Comparison of ENCODE assay signal across 1 cellular context in the genomic region with DNA sequence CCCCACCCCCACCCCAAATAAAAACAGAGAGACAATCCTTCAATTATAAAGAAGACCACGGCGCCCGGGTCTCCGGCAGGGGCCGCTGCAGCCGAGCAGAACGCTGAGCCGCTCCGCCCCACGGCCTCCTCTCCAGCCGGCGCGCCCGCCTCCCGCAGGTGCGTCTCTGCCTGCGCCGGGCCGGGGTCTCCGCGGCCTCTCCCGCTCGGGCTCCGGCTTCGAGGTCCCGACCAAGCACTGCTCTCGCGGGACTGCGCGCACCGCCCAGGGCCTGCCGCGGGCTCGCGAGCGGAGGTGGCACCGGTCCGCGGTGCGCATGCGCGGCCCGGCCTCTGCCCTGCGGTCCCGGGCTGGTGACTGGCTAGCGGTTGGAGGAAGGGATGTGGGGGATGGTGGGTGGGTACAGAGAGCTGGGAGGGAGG.
A peak's percentile ranks its signal among the peaks of the same experiment; 100 is the strongest.
TF ChIP-seq lines count a peak whose summit lies in the region.

No MANE protein-coding gene starts in this region.

TF ChIP-seq in HepG2, 621 proteins besides CTCF, POLR2A, EP300 and RAD21 (continues in another document):
- peak; percentile 38; the same call in 1 of the 2 replicates for TF ChIP-seq RFXAP (CRISPR knock-in tag; IDR thresholded peaks at IDR 0.05; ENCODE audit: borderline replicate concordance)
- TF ChIP-seq HOXA9 (CRISPR knock-in tag; IDR thresholded peaks at IDR 0.05; ENCODE audit: borderline replicate concordance), result peak; percentile 59; the same call in 1 of the 2 replicates
- TF ChIP-seq PHF20 (CRISPR knock-in tag; IDR thresholded peaks at IDR 0.05), result peak; percentile 55
- no peak for TF ChIP-seq PRPF4 (IDR thresholded peaks at IDR 0.05; ENCODE audit: low read depth, low read length, poor library complexity, severe bottlenecking)
- TF ChIP-seq TMF1 (CRISPR knock-in tag; IDR thresholded peaks at IDR 0.05; ENCODE audit: low read depth), result no peak; the same call in 1 of the 2 replicates
- TF ChIP-seq, protein P1, sequence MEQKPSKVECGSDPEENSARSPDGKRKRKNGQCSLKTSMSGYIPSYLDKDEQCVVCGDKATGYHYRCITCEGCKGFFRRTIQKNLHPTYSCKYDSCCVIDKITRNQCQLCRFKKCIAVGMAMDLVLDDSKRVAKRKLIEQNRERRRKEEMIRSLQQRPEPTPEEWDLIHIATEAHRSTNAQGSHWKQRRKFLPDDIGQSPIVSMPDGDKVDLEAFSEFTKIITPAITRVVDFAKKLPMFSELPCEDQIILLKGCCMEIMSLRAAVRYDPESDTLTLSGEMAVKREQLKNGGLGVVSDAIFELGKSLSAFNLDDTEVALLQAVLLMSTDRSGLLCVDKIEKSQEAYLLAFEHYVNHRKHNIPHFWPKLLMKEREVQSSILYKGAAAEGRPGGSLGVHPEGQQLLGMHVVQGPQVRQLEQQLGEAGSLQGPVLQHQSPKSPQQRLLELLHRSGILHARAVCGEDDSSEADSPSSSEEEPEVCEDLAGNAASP (CRISPR knock-in tag; IDR thresholded peaks at IDR 0.05; ENCODE audit: borderline replicate concordance), result 0 out of 2 replicates have a peak, but pooled peaks have one; percentile 3
- TF ChIP-seq, protein P2, sequence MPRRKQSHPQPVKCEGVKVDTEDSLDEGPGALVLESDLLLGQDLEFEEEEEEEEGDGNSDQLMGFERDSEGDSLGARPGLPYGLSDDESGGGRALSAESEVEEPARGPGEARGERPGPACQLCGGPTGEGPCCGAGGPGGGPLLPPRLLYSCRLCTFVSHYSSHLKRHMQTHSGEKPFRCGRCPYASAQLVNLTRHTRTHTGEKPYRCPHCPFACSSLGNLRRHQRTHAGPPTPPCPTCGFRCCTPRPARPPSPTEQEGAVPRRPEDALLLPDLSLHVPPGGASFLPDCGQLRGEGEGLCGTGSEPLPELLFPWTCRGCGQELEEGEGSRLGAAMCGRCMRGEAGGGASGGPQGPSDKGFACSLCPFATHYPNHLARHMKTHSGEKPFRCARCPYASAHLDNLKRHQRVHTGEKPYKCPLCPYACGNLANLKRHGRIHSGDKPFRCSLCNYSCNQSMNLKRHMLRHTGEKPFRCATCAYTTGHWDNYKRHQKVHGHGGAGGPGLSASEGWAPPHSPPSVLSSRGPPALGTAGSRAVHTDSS (CRISPR knock-in tag; conservative IDR thresholded peaks at IDR 0.05), result peak; percentile 15; the same call in 1 of the 2 replicates
- TF ChIP-seq GPBP1L1 (CRISPR knock-in tag; IDR thresholded peaks at IDR 0.05), result no peak
- peak; percentile 39 for TF ChIP-seq TAF1 (CRISPR knock-in tag; IDR thresholded peaks at IDR 0.05)
- no peak for TF ChIP-seq ZNF431 (CRISPR knock-in tag; IDR thresholded peaks at IDR 0.05; ENCODE audit: borderline replicate concordance, low read depth)
- no peak for TF ChIP-seq ZNF264 (CRISPR knock-in tag; IDR thresholded peaks at IDR 0.05)
- TF ChIP-seq, protein P3, sequence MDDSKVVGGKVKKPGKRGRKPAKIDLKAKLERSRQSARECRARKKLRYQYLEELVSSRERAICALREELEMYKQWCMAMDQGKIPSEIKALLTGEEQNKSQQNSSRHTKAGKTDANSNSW (CRISPR knock-in tag; IDR thresholded peaks at IDR 0.05; ENCODE audit: borderline replicate concordance), result 0 out of 2 replicates have a peak, but pooled peaks have one; percentile 44
- TF ChIP-seq NR2C2 (CRISPR knock-in tag; IDR thresholded peaks at IDR 0.05; ENCODE audit: borderline replicate concordance), result peak; percentile 70
- TF ChIP-seq, protein P4, sequence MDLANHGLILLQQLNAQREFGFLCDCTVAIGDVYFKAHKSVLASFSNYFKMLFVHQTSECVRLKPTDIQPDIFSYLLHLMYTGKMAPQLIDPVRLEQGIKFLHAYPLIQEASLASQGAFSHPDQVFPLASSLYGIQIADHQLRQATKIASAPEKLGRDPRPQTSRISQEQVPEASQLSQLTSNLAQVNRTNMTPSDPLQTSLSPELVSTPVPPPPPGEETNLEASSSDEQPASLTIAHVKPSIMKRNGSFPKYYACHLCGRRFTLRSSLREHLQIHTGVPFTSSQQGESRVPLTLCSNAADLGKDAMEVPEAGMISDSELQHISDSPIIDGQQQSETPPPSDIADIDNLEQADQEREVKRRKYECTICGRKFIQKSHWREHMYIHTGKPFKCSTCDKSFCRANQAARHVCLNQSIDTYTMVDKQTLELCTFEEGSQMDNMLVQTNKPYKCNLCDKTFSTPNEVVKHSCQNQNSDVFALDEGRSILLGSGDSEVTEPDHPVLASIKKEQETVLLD (CRISPR knock-in tag; IDR thresholded peaks at IDR 0.05; ENCODE audit: low read depth), result peak; percentile 43; the same call in 1 of the 2 replicates
- TF ChIP-seq SIX4 (CRISPR knock-in tag; IDR thresholded peaks at IDR 0.05), result no peak
- TF ChIP-seq NFYC (CRISPR knock-in tag; IDR thresholded peaks at IDR 0.05), result peak; percentile 53; the same call in 1 of the 2 replicates
- no peak for TF ChIP-seq ATF1 (CRISPR knock-in tag; IDR thresholded peaks at IDR 0.05)
- no peak for TF ChIP-seq FOXO4 (CRISPR knock-in tag; conservative IDR thresholded peaks at IDR 0.05)
- TF ChIP-seq KLF6 (CRISPR knock-in tag; IDR thresholded peaks at IDR 0.05), result peak; percentile 8; the same call in 1 of the 2 replicates
- peak; percentile 48 for TF ChIP-seq HOXA3 (CRISPR knock-in tag; IDR thresholded peaks at IDR 0.05)
- TF ChIP-seq HMGXB4 (CRISPR knock-in tag; IDR thresholded peaks at IDR 0.05; ENCODE audit: borderline replicate concordance in 1 of 2, low read depth in 1 of 2), result peak in 1 of 2 experiments; percentile 18; a peak in 2 of 4 replicates
- peak; percentile 70 for TF ChIP-seq HES4 (CRISPR knock-in tag; IDR thresholded peaks at IDR 0.05; ENCODE audit: borderline replicate concordance)
- peak; percentile 95 for TF ChIP-seq RBFOX2 (IDR thresholded peaks at IDR 0.05; ENCODE audit: low read depth, low read length)
- no peak for TF ChIP-seq ZNF652 (CRISPR knock-in tag; IDR thresholded peaks at IDR 0.05; ENCODE audit: borderline replicate concordance, low read depth)
- TF ChIP-seq PHF8 (CRISPR knock-in tag; IDR thresholded peaks at IDR 0.05), result peak; percentile 72; the same call in 1 of the 2 replicates
- peak; percentile 76 for TF ChIP-seq IRF9 (CRISPR knock-in tag; IDR thresholded peaks at IDR 0.05; ENCODE audit: borderline replicate concordance)
- TF ChIP-seq ZNF101 (CRISPR knock-in tag; IDR thresholded peaks at IDR 0.05; ENCODE audit: borderline replicate concordance, low read depth), result 0 out of 2 replicates have a peak, but pooled peaks have one; percentile 43
- TF ChIP-seq ZNF614 (CRISPR knock-in tag; IDR thresholded peaks at IDR 0.05; ENCODE audit: borderline replicate concordance), result no peak
- TF ChIP-seq YY1 (IDR thresholded peaks at IDR 0.05; ENCODE audit: insufficient read depth, insufficient replicate concordance, low read depth, low read length), result peak; percentile 52
- TF ChIP-seq, protein P5, sequence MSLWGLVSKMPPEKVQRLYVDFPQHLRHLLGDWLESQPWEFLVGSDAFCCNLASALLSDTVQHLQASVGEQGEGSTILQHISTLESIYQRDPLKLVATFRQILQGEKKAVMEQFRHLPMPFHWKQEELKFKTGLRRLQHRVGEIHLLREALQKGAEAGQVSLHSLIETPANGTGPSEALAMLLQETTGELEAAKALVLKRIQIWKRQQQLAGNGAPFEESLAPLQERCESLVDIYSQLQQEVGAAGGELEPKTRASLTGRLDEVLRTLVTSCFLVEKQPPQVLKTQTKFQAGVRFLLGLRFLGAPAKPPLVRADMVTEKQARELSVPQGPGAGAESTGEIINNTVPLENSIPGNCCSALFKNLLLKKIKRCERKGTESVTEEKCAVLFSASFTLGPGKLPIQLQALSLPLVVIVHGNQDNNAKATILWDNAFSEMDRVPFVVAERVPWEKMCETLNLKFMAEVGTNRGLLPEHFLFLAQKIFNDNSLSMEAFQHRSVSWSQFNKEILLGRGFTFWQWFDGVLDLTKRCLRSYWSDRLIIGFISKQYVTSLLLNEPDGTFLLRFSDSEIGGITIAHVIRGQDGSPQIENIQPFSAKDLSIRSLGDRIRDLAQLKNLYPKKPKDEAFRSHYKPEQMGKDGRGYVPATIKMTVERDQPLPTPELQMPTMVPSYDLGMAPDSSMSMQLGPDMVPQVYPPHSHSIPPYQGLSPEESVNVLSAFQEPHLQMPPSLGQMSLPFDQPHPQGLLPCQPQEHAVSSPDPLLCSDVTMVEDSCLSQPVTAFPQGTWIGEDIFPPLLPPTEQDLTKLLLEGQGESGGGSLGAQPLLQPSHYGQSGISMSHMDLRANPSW (CRISPR knock-in tag; IDR thresholded peaks at IDR 0.05; ENCODE audit: borderline replicate concordance), result no peak
- no peak for TF ChIP-seq ZNF781 (CRISPR knock-in tag; IDR thresholded peaks at IDR 0.05; ENCODE audit: borderline replicate concordance, not compliant biosample characterization)
- peak; percentile 47; the same call in 1 of the 2 replicates for TF ChIP-seq POLR2AphosphoS5 (IDR thresholded peaks at IDR 0.05; ENCODE audit: low read depth, low read length)
- TF ChIP-seq ZNF235 (CRISPR knock-in tag; IDR thresholded peaks at IDR 0.05; ENCODE audit: borderline replicate concordance), result no peak; the same call in 1 of the 2 replicates
- peak; percentile 30; the same call in 1 of the 2 replicates for TF ChIP-seq ZNF589 (CRISPR knock-in tag; conservative IDR thresholded peaks at IDR 0.05)
- TF ChIP-seq, protein P6, sequence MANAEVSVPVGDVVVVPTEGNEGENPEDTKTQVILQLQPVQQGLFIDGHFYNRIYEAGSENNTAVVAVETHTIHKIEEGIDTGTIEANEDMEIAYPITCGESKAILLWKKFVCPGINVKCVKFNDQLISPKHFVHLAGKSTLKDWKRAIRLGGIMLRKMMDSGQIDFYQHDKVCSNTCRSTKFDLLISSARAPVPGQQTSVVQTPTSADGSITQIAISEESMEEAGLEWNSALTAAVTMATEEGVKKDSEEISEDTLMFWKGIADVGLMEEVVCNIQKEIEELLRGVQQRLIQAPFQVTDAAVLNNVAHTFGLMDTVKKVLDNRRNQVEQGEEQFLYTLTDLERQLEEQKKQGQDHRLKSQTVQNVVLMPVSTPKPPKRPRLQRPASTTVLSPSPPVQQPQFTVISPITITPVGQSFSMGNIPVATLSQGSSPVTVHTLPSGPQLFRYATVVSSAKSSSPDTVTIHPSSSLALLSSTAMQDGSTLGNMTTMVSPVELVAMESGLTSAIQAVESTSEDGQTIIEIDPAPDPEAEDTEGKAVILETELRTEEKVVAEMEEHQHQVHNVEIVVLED (CRISPR knock-in tag; IDR thresholded peaks at IDR 0.05; ENCODE audit: borderline replicate concordance), result peak; percentile 38; the same call in 1 of the 2 replicates
- peak; percentile 43; the same call in 1 of the 2 replicates for TF ChIP-seq SAP130 (CRISPR knock-in tag; IDR thresholded peaks at IDR 0.05; ENCODE audit: low read depth)
- TF ChIP-seq, protein P7, sequence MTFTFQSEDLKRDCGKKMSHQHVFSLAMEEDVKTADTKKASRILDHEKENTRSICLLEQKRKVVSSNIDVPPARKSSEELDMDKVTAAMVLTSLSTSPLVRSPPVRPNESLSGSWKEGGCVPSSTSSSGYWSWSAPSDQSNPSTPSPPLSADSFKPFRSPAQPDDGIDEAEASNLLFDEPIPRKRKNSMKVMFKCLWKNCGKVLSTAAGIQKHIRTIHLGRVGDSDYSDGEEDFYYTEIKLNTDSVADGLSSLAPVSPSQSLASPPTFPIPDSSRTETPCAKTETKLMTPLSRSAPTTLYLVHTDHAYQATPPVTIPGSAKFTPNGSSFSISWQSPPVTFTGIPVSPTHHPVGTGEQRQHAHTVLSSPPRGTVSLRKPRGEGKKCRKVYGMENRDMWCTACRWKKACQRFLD (CRISPR knock-in tag; IDR thresholded peaks at IDR 0.05; ENCODE audit: borderline replicate concordance), result 0 out of 2 replicates have a peak, but pooled peaks have one; percentile 8
- peak; percentile 14; the same call in 1 of the 2 replicates for TF ChIP-seq ZNF564 (CRISPR knock-in tag; IDR thresholded peaks at IDR 0.05)
- peak; percentile 68 for TF ChIP-seq ZNF883 (CRISPR knock-in tag; IDR thresholded peaks at IDR 0.05; ENCODE audit: not compliant biosample characterization)
